Comparison of ENCODE assay signal across 1 cellular context in genomic region chr20:41086402-41087324, GRCh38.
TF ChIP-seq lines count a peak whose summit lies in the region.

No MANE protein-coding gene starts in this region.

TF ChIP-seq in K562, 482 proteins besides CTCF, POLR2A, EP300 and RAD21 (continued from another document and continues in another):
- TF ChIP-seq THAP7 (CRISPR knock-in tag; IDR thresholded peaks at IDR 0.05) (no peak), TAF9B (IDR thresholded peaks at IDR 0.05; ENCODE audit: partially characterized antibody) (no peak), TFAM (CRISPR knock-in tag; conservative IDR thresholded peaks at IDR 0.05) (no peak), RBM34 (IDR thresholded peaks at IDR 0.05; ENCODE audit: borderline replicate concordance, insufficient read depth, low read length) (no peak), FOXA1 (IDR thresholded peaks at IDR 0.05; ENCODE audit: borderline replicate concordance) (no peak), TSHZ1 (CRISPR knock-in tag; IDR thresholded peaks at IDR 0.05) (no peak), ID3 (CRISPR knock-in tag; IDR thresholded peaks at IDR 0.05) (no peak), ID3 (tag; IDR thresholded peaks at IDR 0.05) (no peak; the same call in 1 of the 2 replicates), ETS2 (tag; IDR thresholded peaks at IDR 0.05; ENCODE audit: borderline replicate concordance, poor library complexity, severe bottlenecking) (no peak), BCL6 (CRISPR knock-in tag; IDR thresholded peaks at IDR 0.05) (no peak), OTX1 (CRISPR knock-in tag; IDR thresholded peaks at IDR 0.05) (no peak), MNT (conservative IDR thresholded peaks at IDR 0.05) (peak in 1 of 2 experiments; percentile 11; a peak in 1 of 4 replicates), RFX7 (CRISPR knock-in tag; IDR thresholded peaks at IDR 0.05) (no peak), ETV1 (tag; conservative IDR thresholded peaks at IDR 0.05; ENCODE audit: low read depth) (no peak), L3MBTL2 (IDR thresholded peaks at IDR 0.05) (peak; percentile 37; the same call in 1 of the 2 replicates), E4F1 (CRISPR knock-in tag; IDR thresholded peaks at IDR 0.05; ENCODE audit: borderline replicate concordance) (no peak), MXI1 (IDR thresholded peaks at IDR 0.05; ENCODE audit: low read depth, low read length) (no peak), ZNF408 (CRISPR knock-in tag; IDR thresholded peaks at IDR 0.05; ENCODE audit: low read depth) (no peak), ZNF174 (CRISPR knock-in tag; IDR thresholded peaks at IDR 0.05) (no peak), SP1 (CRISPR knock-in tag; IDR thresholded peaks at IDR 0.05) (no peak; the same call in 1 of the 2 replicates), GATA2 (CRISPR knock-in tag; IDR thresholded peaks at IDR 0.05) (peak; percentile 72), E2F8 (IDR thresholded peaks at IDR 0.05; ENCODE audit: low read depth, partially characterized antibody) (no peak), ZZZ3 (IDR thresholded peaks at IDR 0.05) (no peak), ARID3B (CRISPR knock-in tag; IDR thresholded peaks at IDR 0.05; ENCODE audit: borderline replicate concordance) (no peak), PRMT5 (CRISPR knock-in tag; IDR thresholded peaks at IDR 0.05) (no peak), ZNF398 (CRISPR knock-in tag; IDR thresholded peaks at IDR 0.05) (no peak), MCM3 (IDR thresholded peaks at IDR 0.05) (no peak), E2F6 (IDR thresholded peaks at IDR 0.05; ENCODE audit: borderline replicate concordance in 1 of 2, extremely low read depth in 1 of 2, insufficient read depth in 1 of 2, insufficient read length in 1 of 2, low read depth in 1 of 2, low read length in 1 of 2, poor library complexity in 1 of 2, severe bottlenecking in 1 of 2) (no peak), ESRRB (CRISPR knock-in tag; IDR thresholded peaks at IDR 0.05; ENCODE audit: borderline replicate concordance) (no peak), RBM22 (IDR thresholded peaks at IDR 0.05; ENCODE audit: low read depth, low read length, poor library complexity, severe bottlenecking) (no peak), ZNF23 (CRISPR knock-in tag; IDR thresholded peaks at IDR 0.05) (no peak), NONO (IDR thresholded peaks at IDR 0.05; ENCODE audit: low read depth in 2 of 2, low read length in 1 of 2) (no peak), DEAF1 (CRISPR knock-in tag; IDR thresholded peaks at IDR 0.05) (no peak), CEBPB (tag; IDR thresholded peaks at IDR 0.05) (peak; percentile 89), CBFB (CRISPR knock-in tag; IDR thresholded peaks at IDR 0.05) (no peak), POLR2AphosphoS2 (IDR thresholded peaks at IDR 0.05; ENCODE audit: low read length) (no peak), PHB2 (IDR thresholded peaks at IDR 0.05; ENCODE audit: low read depth) (0 out of 2 replicates have a peak, but pooled peaks have one; percentile 7), DPF2 (IDR thresholded peaks at IDR 0.05) (peak; percentile 94), E2F1 (CRISPR knock-in tag; IDR thresholded peaks at IDR 0.05) (no peak), KAT8 (IDR thresholded peaks at IDR 0.05; ENCODE audit: low read depth) (no peak), RNF2 (IDR thresholded peaks at IDR 0.05) (no peak), SIN3B (IDR thresholded peaks at IDR 0.05; ENCODE audit: low read depth) (no peak), XRCC4 (IDR thresholded peaks at IDR 0.05; ENCODE audit: extremely low read depth, insufficient read depth, insufficient read length) (no peak), ARHGAP35 (IDR thresholded peaks at IDR 0.05; ENCODE audit: partially characterized antibody) (no peak), NR1H2 (CRISPR knock-in tag; IDR thresholded peaks at IDR 0.05) (no peak), JUNB (CRISPR knock-in tag; conservative IDR thresholded peaks at IDR 0.05) (no peak), SRSF1 (IDR thresholded peaks at IDR 0.05; ENCODE audit: low read depth, low read length) (no peak)
